In the genomic region with DNA sequence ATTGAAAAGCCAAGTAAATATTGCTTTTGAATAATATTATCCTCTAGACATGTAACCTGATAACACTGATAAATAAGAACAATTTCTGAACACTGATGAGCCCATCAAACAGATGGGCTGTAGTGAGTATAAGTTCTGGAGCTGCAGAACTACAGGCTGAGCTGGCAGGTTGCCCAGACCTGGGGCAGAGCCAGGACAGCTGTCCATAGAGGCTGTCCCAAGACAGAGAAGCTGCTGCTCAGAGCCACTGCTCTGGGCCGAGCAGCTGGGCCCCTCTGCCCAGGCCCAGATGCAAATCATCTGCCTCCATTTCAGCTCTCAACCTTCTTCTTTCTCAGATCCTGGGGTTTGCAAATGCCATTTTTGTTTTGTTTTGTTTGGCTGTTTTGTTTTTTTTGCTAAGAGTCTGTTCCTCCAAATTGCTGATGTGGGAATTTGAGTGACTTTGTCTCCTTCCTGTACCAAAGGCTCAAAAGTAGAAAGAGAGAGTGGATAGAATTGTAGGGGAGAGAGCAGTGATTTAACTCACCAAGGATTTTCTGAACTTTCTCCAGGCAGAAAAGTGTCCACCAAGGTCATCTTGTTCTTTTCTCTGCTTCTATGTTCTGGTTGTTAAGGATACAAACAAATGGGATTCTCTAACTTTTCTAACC, we compare ENCODE assay signal across 1 cellular context.
TF ChIP-seq lines count a peak whose summit lies in the region.

No MANE protein-coding gene starts in this region.

TF ChIP-seq in K562, 482 proteins besides CTCF, POLR2A, EP300 and RAD21 (continued from another document and continues in another):
- TF ChIP-seq PHTF2 (CRISPR knock-in tag; IDR thresholded peaks at IDR 0.05) (no peak), SETDB1 (IDR thresholded peaks at IDR 0.05; ENCODE audit: low read length) (no peak), FOXJ2 (tag; IDR thresholded peaks at IDR 0.05) (no peak), CBX3 (IDR thresholded peaks at IDR 0.05; ENCODE audit: borderline replicate concordance in 1 of 2, low read length in 2 of 2) (no peak), ZNF224 (CRISPR knock-in tag; IDR thresholded peaks at IDR 0.05) (no peak), CCAR2 (IDR thresholded peaks at IDR 0.05; ENCODE audit: low read depth, low read length) (no peak), MIER1 (IDR thresholded peaks at IDR 0.05; ENCODE audit: low read depth) (no peak), MYNN (IDR thresholded peaks at IDR 0.05) (0 out of 2 replicates have a peak, but pooled peaks have one; percentile 44), MYNN (CRISPR knock-in tag; IDR thresholded peaks at IDR 0.05) (no peak), PML (IDR thresholded peaks at IDR 0.05; ENCODE audit: low read length) (no peak), ZNF561 (CRISPR knock-in tag; conservative IDR thresholded peaks at IDR 0.05) (no peak), BDP1 (IDR thresholded peaks at IDR 0.05; ENCODE audit: insufficient read depth, insufficient read length) (no peak), HNRNPH1 (optimal IDR thresholded peaks at IDR 0.05; ENCODE audit: low read depth, low read length) (no peak), PHF21A (IDR thresholded peaks at IDR 0.05; ENCODE audit: borderline replicate concordance, low read depth) (no peak), RUNX1 (IDR thresholded peaks at IDR 0.05; ENCODE audit: low read depth) (no peak), ZNF12 (CRISPR knock-in tag; IDR thresholded peaks at IDR 0.05) (peak; percentile 97), NFIX (CRISPR knock-in tag; IDR thresholded peaks at IDR 0.05; ENCODE audit: low read depth) (peak; percentile 27; the same call in 1 of the 2 replicates), KAT8 (IDR thresholded peaks at IDR 0.05; ENCODE audit: low read depth) (no peak), BCOR (IDR thresholded peaks at IDR 0.05) (no peak), ZNF124 (CRISPR knock-in tag; IDR thresholded peaks at IDR 0.05) (no peak), POLR2H (tag; IDR thresholded peaks at IDR 0.05; ENCODE audit: low read depth) (no peak), EGR1 (conservative IDR thresholded peaks at IDR 0.05) (no peak), SMARCA5 (IDR thresholded peaks at IDR 0.05) (no peak), NFYB (IDR thresholded peaks at IDR 0.05; ENCODE audit: extremely low read depth, insufficient read length) (no peak), PTRF (tag; IDR thresholded peaks at IDR 0.05) (no peak), ZNF316 (IDR thresholded peaks at IDR 0.05) (peak; percentile 93), IFI16 (CRISPR knock-in tag; IDR thresholded peaks at IDR 0.05) (no peak), HNRNPL (IDR thresholded peaks at IDR 0.05; ENCODE audit: low read depth, low read length) (no peak), CSDE1 (IDR thresholded peaks at IDR 0.05) (no peak), BCL6 (CRISPR knock-in tag; IDR thresholded peaks at IDR 0.05) (no peak), ZNF696 (CRISPR knock-in tag; conservative IDR thresholded peaks at IDR 0.05) (no peak)
- TF ChIP-seq, protein P1, sequence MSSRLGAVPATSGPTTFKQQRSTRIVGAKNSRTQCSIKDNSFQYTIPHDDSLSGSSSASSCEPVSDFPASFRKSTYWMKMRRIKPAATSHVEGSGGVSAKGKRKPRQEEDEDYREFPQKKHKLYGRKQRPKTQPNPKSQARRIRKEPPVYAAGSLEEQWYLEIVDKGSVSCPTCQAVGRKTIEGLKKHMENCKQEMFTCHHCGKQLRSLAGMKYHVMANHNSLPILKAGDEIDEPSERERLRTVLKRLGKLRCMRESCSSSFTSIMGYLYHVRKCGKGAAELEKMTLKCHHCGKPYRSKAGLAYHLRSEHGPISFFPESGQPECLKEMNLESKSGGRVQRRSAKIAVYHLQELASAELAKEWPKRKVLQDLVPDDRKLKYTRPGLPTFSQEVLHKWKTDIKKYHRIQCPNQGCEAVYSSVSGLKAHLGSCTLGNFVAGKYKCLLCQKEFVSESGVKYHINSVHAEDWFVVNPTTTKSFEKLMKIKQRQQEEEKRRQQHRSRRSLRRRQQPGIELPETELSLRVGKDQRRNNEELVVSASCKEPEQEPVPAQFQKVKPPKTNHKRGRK (tag; IDR thresholded peaks at IDR 0.05), result 0 out of 2 replicates have a peak, but pooled peaks have one; percentile 16
- TF ChIP-seq, protein P2, sequence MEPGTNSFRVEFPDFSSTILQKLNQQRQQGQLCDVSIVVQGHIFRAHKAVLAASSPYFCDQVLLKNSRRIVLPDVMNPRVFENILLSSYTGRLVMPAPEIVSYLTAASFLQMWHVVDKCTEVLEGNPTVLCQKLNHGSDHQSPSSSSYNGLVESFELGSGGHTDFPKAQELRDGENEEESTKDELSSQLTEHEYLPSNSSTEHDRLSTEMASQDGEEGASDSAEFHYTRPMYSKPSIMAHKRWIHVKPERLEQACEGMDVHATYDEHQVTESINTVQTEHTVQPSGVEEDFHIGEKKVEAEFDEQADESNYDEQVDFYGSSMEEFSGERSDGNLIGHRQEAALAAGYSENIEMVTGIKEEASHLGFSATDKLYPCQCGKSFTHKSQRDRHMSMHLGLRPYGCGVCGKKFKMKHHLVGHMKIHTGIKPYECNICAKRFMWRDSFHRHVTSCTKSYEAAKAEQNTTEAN (CRISPR knock-in tag; IDR thresholded peaks at IDR 0.05), result no peak
- TF ChIP-seq, protein P3, sequence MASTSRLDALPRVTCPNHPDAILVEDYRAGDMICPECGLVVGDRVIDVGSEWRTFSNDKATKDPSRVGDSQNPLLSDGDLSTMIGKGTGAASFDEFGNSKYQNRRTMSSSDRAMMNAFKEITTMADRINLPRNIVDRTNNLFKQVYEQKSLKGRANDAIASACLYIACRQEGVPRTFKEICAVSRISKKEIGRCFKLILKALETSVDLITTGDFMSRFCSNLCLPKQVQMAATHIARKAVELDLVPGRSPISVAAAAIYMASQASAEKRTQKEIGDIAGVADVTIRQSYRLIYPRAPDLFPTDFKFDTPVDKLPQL (IDR thresholded peaks at IDR 0.05; ENCODE audit: extremely low read depth, insufficient read length), result no peak
- TF ChIP-seq, protein P4, sequence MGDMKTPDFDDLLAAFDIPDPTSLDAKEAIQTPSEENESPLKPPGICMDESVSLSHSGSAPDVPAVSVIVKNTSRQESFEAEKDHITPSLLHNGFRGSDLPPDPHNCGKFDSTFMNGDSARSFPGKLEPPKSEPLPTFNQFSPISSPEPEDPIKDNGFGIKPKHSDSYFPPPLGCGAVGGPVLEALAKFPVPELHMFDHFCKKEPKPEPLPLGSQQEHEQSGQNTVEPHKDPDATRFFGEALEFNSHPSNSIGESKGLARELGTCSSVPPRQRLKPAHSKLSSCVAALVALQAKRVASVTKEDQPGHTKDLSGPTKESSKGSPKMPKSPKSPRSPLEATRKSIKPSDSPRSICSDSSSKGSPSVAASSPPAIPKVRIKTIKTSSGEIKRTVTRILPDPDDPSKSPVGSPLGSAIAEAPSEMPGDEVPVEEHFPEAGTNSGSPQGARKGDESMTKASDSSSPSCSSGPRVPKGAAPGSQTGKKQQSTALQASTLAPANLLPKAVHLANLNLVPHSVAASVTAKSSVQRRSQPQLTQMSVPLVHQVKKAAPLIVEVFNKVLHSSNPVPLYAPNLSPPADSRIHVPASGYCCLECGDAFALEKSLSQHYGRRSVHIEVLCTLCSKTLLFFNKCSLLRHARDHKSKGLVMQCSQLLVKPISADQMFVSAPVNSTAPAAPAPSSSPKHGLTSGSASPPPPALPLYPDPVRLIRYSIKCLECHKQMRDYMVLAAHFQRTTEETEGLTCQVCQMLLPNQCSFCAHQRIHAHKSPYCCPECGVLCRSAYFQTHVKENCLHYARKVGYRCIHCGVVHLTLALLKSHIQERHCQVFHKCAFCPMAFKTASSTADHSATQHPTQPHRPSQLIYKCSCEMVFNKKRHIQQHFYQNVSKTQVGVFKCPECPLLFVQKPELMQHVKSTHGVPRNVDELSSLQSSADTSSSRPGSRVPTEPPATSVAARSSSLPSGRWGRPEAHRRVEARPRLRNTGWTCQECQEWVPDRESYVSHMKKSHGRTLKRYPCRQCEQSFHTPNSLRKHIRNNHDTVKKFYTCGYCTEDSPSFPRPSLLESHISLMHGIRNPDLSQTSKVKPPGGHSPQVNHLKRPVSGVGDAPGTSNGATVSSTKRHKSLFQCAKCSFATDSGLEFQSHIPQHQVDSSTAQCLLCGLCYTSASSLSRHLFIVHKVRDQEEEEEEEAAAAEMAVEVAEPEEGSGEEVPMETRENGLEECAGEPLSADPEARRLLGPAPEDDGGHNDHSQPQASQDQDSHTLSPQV (IDR thresholded peaks at IDR 0.05), result no peak
- TF ChIP-seq, protein P5, sequence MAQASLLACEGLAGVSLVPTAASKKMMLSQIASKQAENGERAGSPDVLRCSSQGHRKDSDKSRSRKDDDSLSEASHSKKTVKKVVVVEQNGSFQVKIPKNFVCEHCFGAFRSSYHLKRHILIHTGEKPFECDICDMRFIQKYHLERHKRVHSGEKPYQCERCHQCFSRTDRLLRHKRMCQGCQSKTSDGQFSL (CRISPR knock-in tag; IDR thresholded peaks at IDR 0.05), result no peak
- TF ChIP-seq, protein P5 (tag; IDR thresholded peaks at IDR 0.05), result no peak
- TF ChIP-seq, protein P6, sequence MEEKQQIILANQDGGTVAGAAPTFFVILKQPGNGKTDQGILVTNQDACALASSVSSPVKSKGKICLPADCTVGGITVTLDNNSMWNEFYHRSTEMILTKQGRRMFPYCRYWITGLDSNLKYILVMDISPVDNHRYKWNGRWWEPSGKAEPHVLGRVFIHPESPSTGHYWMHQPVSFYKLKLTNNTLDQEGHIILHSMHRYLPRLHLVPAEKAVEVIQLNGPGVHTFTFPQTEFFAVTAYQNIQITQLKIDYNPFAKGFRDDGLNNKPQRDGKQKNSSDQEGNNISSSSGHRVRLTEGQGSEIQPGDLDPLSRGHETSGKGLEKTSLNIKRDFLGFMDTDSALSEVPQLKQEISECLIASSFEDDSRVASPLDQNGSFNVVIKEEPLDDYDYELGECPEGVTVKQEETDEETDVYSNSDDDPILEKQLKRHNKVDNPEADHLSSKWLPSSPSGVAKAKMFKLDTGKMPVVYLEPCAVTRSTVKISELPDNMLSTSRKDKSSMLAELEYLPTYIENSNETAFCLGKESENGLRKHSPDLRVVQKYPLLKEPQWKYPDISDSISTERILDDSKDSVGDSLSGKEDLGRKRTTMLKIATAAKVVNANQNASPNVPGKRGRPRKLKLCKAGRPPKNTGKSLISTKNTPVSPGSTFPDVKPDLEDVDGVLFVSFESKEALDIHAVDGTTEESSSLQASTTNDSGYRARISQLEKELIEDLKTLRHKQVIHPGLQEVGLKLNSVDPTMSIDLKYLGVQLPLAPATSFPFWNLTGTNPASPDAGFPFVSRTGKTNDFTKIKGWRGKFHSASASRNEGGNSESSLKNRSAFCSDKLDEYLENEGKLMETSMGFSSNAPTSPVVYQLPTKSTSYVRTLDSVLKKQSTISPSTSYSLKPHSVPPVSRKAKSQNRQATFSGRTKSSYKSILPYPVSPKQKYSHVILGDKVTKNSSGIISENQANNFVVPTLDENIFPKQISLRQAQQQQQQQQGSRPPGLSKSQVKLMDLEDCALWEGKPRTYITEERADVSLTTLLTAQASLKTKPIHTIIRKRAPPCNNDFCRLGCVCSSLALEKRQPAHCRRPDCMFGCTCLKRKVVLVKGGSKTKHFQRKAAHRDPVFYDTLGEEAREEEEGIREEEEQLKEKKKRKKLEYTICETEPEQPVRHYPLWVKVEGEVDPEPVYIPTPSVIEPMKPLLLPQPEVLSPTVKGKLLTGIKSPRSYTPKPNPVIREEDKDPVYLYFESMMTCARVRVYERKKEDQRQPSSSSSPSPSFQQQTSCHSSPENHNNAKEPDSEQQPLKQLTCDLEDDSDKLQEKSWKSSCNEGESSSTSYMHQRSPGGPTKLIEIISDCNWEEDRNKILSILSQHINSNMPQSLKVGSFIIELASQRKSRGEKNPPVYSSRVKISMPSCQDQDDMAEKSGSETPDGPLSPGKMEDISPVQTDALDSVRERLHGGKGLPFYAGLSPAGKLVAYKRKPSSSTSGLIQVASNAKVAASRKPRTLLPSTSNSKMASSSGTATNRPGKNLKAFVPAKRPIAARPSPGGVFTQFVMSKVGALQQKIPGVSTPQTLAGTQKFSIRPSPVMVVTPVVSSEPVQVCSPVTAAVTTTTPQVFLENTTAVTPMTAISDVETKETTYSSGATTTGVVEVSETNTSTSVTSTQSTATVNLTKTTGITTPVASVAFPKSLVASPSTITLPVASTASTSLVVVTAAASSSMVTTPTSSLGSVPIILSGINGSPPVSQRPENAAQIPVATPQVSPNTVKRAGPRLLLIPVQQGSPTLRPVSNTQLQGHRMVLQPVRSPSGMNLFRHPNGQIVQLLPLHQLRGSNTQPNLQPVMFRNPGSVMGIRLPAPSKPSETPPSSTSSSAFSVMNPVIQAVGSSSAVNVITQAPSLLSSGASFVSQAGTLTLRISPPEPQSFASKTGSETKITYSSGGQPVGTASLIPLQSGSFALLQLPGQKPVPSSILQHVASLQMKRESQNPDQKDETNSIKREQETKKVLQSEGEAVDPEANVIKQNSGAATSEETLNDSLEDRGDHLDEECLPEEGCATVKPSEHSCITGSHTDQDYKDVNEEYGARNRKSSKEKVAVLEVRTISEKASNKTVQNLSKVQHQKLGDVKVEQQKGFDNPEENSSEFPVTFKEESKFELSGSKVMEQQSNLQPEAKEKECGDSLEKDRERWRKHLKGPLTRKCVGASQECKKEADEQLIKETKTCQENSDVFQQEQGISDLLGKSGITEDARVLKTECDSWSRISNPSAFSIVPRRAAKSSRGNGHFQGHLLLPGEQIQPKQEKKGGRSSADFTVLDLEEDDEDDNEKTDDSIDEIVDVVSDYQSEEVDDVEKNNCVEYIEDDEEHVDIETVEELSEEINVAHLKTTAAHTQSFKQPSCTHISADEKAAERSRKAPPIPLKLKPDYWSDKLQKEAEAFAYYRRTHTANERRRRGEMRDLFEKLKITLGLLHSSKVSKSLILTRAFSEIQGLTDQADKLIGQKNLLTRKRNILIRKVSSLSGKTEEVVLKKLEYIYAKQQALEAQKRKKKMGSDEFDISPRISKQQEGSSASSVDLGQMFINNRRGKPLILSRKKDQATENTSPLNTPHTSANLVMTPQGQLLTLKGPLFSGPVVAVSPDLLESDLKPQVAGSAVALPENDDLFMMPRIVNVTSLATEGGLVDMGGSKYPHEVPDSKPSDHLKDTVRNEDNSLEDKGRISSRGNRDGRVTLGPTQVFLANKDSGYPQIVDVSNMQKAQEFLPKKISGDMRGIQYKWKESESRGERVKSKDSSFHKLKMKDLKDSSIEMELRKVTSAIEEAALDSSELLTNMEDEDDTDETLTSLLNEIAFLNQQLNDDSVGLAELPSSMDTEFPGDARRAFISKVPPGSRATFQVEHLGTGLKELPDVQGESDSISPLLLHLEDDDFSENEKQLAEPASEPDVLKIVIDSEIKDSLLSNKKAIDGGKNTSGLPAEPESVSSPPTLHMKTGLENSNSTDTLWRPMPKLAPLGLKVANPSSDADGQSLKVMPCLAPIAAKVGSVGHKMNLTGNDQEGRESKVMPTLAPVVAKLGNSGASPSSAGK (IDR thresholded peaks at IDR 0.05), result no peak
- TF ChIP-seq, protein P7, sequence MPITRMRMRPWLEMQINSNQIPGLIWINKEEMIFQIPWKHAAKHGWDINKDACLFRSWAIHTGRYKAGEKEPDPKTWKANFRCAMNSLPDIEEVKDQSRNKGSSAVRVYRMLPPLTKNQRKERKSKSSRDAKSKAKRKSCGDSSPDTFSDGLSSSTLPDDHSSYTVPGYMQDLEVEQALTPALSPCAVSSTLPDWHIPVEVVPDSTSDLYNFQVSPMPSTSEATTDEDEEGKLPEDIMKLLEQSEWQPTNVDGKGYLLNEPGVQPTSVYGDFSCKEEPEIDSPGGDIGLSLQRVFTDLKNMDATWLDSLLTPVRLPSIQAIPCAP (CRISPR knock-in tag; IDR thresholded peaks at IDR 0.05; ENCODE audit: borderline replicate concordance), result no peak
